8 cellular contexts compared by ENCODE assay signal in the genomic region with DNA sequence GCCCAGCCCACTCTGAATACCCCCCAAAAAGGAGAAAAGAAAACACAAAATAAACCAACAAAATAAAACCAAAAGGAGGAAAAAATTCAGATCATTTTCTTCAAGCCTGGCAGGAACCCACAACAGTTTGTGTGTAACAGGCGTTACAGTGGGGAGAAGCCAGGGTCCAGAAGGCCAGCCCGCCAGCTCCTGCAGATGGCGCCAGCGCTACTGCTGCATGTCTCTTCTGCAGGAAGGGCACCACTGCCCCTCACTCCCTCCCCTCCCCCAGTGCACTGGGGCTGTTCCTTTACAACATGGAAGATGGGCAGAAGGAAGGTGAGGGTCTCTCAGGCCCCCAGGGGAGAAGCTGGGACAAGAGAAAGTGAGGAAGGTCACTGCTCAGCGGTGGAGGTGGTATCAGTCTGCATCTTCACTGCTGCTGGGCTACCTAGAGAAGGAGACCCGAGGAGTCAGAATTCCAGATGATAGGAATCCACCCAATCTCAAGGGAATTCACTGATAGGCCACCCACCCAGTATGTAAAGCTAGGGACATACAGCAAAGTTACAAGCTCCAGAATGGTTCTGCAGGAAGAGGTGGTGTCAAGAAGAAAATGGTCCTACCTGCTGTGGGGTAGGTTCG. TPM values are rescaled to one million over a fixed set of nuclear protein-coding genes. Genes with fewer than 3 reads are reported as not detected.
DNase-seq lines count a peak whose midpoint lies in the region; ATAC-seq, FAIRE-seq and TF ChIP-seq lines count a peak whose summit lies in the region.

No MANE protein-coding gene starts in this region.

- no peak for FAIRE-seq in small intestine (lab: Jason Lieb, UNC)

- H3K4me1 ChIP-seq in small intestine (ENCODE audit: control insufficient read depth in 2 of 2, insufficient read depth in 1 of 2, low read depth in 1 of 2, low read length in 1 of 2): no peaks in the 10 kb centered on the region

- no peak for ATAC-seq in GM21825 (IDR thresholded peaks at IDR 0.05; ENCODE audit: unreplicated experiment)
- ATAC-seq in HG03280 (IDR thresholded peaks at IDR 0.05; ENCODE audit: unreplicated experiment): no peak

- no peak overlapping the region for H3K4me3 ChIP-seq in fibroblast of pulmonary artery (replicated peaks; ENCODE audit: low read depth, low read length)
- no peak overlapping the region for H3K4me3 ChIP-seq in small intestine (ENCODE audit: low read depth in 1 of 2, low read length in 2 of 2)

- peak; percentile 48 for TF ChIP-seq CTCF in fibroblast of pulmonary artery (IDR thresholded peaks at IDR 0.05; ENCODE audit: low read length, missing control alignments)

- peaks cover 12 to 15% of the 10 kb centered on the region in 2 donors for H3K36me3 ChIP-seq in small intestine (ENCODE audit: control insufficient read depth in 2 of 2, insufficient read depth in 2 of 2, low read length in 2 of 2)

- H3K27me3 ChIP-seq in small intestine (ENCODE audit: control insufficient read depth in 2 of 2, insufficient read depth in 2 of 2, low read length in 2 of 2): no peaks in the 10 kb centered on the region

- DNase-seq in SIG-M5 treated with dmso at 0.1 percent for 504 hours (lab: John Stamatoyannopoulos, UW; ENCODE audit: unreplicated experiment) (peak; percentile 31), SIG-M5 (lab: John Stamatoyannopoulos, UW) (no peak), MV-4-11 (lab: John Stamatoyannopoulos, UW) (peak; percentile 42), fibroblast of pulmonary artery (ENCODE audit: low read depth) (peak; percentile 41), small intestine (peak; percentile 59)
- DNase-seq in activated CD4-positive, alpha-beta T cell treated with anti-CD3 and anti-CD28 coated beads for 4 hours: peak; percentile 24 to 41

- H3K27ac ChIP-seq in small intestine (ENCODE audit: low read depth in 1 of 2, low read length in 1 of 2): peak overlapping the region in 1 of 2 donors; percentile 19

- WGBS in small intestine, 3 donors: 58 to 63% (median 62%) methylated on average over 7 of the region's 7 CpGs

- H3K9me3 ChIP-seq in small intestine (ENCODE audit: control insufficient read depth, low read depth): no peaks in the 10 kb centered on the region

RNA-seq across cellular contexts. Expression of gene NOP2, which starts 2.3 kb away (rescaled TPM):
- polyA plus RNA-seq in small intestine: 10 to 100 TPM; 14.3 to 27.1 (median 17.0) TPM

RNA-seq across cellular contexts. Expression of gene IFFO1, which starts 14.5 kb away (rescaled TPM):
- 1 to 10 TPM; 1.3 to 7.7 (median 4.1) TPM for polyA plus RNA-seq in small intestine

RNA-seq across cellular contexts. Expression of gene GAPDH, which starts 36.1 kb away (rescaled TPM):
- polyA plus RNA-seq in small intestine: 1,000 to 10,000 TPM; 2,587 to 3,805 (median 3,097) TPM

RNA-seq across cellular contexts. Expression of gene CHD4, which starts 36.8 kb away (rescaled TPM):
- 100 to 1,000 TPM in 1 of 3 donors, 10 to 100 TPM in 2; 88.2 to 123 (median 94.8) TPM for polyA plus RNA-seq in small intestine
